9 cellular contexts compared by ENCODE assay signal in genomic region chr5:61894046-61894445, GRCh38.
"Had no signal": no experiment of that assay in that cellular context is flagged by ENCODE, and none has a peak within 500 bp of the region (broad histone marks: within the 10 kb centered on the region; RNA-seq: fewer than 3 reads in every experiment).

No MANE protein-coding gene starts in this region.

- H3K27ac ChIP-seq: GM23248, HL-60, KMS-11 had no signal

- H3K9ac ChIP-seq: GM23248, KMS-11 had no signal

- H2AFZ ChIP-seq: GM23248 had no signal

- DNase-seq: GM23248, GOT3, H7, IMR-90, KBM-7 had no signal

- H3K9me3 ChIP-seq: HAP-1 had no signal

- H3K4me3 ChIP-seq: GM23248, HAP-1 had no signal

- ATAC-seq: HCT116 had no signal

- H3K36me3 ChIP-seq: HAP-1 had no signal

- H3K4me2 ChIP-seq: KMS-11 had no signal

- H3K4me1 ChIP-seq: HAP-1 had no signal
